9 cellular contexts compared by ENCODE assay signal in genomic region chr19:18541258-18541991, GRCh38. TPM values are rescaled to one million over a fixed set of nuclear protein-coding genes. Genes with fewer than 3 reads are reported as not detected.
DNase-seq lines count a peak whose midpoint lies in the region; ATAC-seq and TF ChIP-seq lines count a peak whose summit lies in the region.
"Had no signal": no experiment of that assay in that cellular context is flagged by ENCODE, and none has a peak within 500 bp of the region (broad histone marks: within the 10 kb centered on the region; RNA-seq: fewer than 3 reads in every experiment).

No MANE protein-coding gene starts in this region.

- peaks cover 55% of the 10 kb centered on the region for H3K36me3 ChIP-seq in BLaER1
- H3K36me3 ChIP-seq in adipocyte (ENCODE audit: control insufficient read depth, insufficient read depth, low read length, severe bottlenecking): peaks cover 38% of the 10 kb centered on the region

- H3K4me1 ChIP-seq in BLaER1 (peaks cover 23% of the 10 kb centered on the region), adipocyte (ENCODE audit: control insufficient read depth, insufficient read depth, low read length) (peaks cover 19% of the 10 kb centered on the region)

- DNase-seq in HFFc6 (peak; percentile 75), adipocyte (ENCODE audit: low read depth) (no peak), natural killer cell (no peak), SKM-1 treated with dmso at 0.1 percent for 144 hours (lab: John Stamatoyannopoulos, UW; ENCODE audit: unreplicated experiment) (no peak), NCI-H1694 (lab: John Stamatoyannopoulos, UW) (no peak), cerebellar cortex (ENCODE audit: low spot score) (no peak)
- DNase-seq: left ventricle myocardium superior had no signal

- H3K9me3 Mint-ChIP-seq in HFFc6 (no peaks in the 10 kb centered on the region), natural killer cell (no peaks in the 10 kb centered on the region)

- H4K20me1 ChIP-seq in BLaER1: peaks cover 16% of the 10 kb centered on the region

- ATAC-seq in natural killer cell (no peak), GM21786 (IDR thresholded peaks at IDR 0.05; ENCODE audit: unreplicated experiment) (no peak)
- ATAC-seq: left ventricle myocardium superior had no signal

- H3K36me3 Mint-ChIP-seq in HFFc6 (ENCODE audit: low read depth) (peaks cover 12% of the 10 kb centered on the region), natural killer cell (no peaks in the 10 kb centered on the region)

- H3K9ac ChIP-seq in BLaER1 (0 out of 2 replicates have a peak overlapping the region, but pooled peaks have one; percentile 6), adipocyte (ENCODE audit: low read length) (peak overlapping the region; percentile 91)

- H3K4me3 Mint-ChIP-seq in HFFc6: peak overlapping the region; percentile 88; the same call in 1 of the 2 replicates
- H3K4me3 Mint-ChIP-seq in natural killer cell: peak overlapping the region; percentile 50

- H3K4me3 ChIP-seq in BLaER1 (0 out of 2 replicates have a peak overlapping the region, but pooled peaks have one; percentile 70), adipocyte (ENCODE audit: low read length) (no peak overlapping the region)

- no peaks in the 10 kb centered on the region for H3K27me3 ChIP-seq in BLaER1
- no peaks in the 10 kb centered on the region for H3K27me3 ChIP-seq in adipocyte (replicated peaks; ENCODE audit: control insufficient read depth, insufficient read depth, low read length)

- peak overlapping the region; percentile 94 for H3K4me2 ChIP-seq in BLaER1

- H3K27ac Mint-ChIP-seq in HFFc6 (peak overlapping the region; percentile 86), natural killer cell (peak overlapping the region; percentile 85 to 95)

- no peak overlapping the region for H3K27ac ChIP-seq in BLaER1

- H3K27me3 Mint-ChIP-seq in HFFc6 (ENCODE audit: insufficient read depth) (peaks cover 3% of the 10 kb centered on the region), natural killer cell (ENCODE audit: low read depth in 2 of 2) (no peaks in the 10 kb centered on the region)

- H3K9me3 ChIP-seq in BLaER1: no peaks in the 10 kb centered on the region
- H3K9me3 ChIP-seq in adipocyte (ENCODE audit: control insufficient read depth, low read length): no peaks in the 10 kb centered on the region

- intact Hi-C loops in natural killer cell (cut with micrococcal nuclease): no loop called here

- H3K4me1 Mint-ChIP-seq in HFFc6 (ENCODE audit: low read depth): peaks cover 25% of the 10 kb centered on the region
- H3K4me1 Mint-ChIP-seq in natural killer cell: peaks cover 14 to 25% of the 10 kb centered on the region in 2 donors

- TF ChIP-seq CTCF in HFFc6 (IDR thresholded peaks at IDR 0.05): no peak
- no peak for TF ChIP-seq CTCF in natural killer cell (IDR thresholded peaks at IDR 0.05)

RNA-seq across cellular contexts. Expression of gene FKBP8, which starts 1.9 kb away (rescaled TPM):
- total RNA-seq in HFFc6 (2021; fragmentation: NEBNext Ultra II Directional; extraction: Animal tissue kit (Norgen Biotek cat#: 25700)): 100 to 1,000 TPM; 229 to 284 (median 241) TPM
- total RNA-seq in natural killer cell: 100 to 1,000 TPM; 149 to 179 (median 162) TPM

RNA-seq across cellular contexts. Expression of gene KXD1, which starts 16.2 kb away (rescaled TPM):
- 100 to 1,000 TPM; 109 to 123 (median 115) TPM for total RNA-seq in HFFc6 (2021; fragmentation: NEBNext Ultra II Directional; extraction: Animal tissue kit (Norgen Biotek cat#: 25700))
- total RNA-seq in natural killer cell: 10 to 100 TPM; 83.2 to 88.8 (median 86.9) TPM

RNA-seq across cellular contexts. Expression of gene ELL, which starts 19.6 kb away (rescaled TPM):
- 10 to 100 TPM; 15.7 to 17.8 (median 16.4) TPM for total RNA-seq in HFFc6 (2021; fragmentation: NEBNext Ultra II Directional; extraction: Animal tissue kit (Norgen Biotek cat#: 25700))
- total RNA-seq in natural killer cell: 10 to 100 TPM; 61.1 to 64.3 (median 63.8) TPM

RNA-seq across cellular contexts. Expression of gene UBA52, which starts 30.2 kb away (rescaled TPM):
- 1,000 to 10,000 TPM; 1,140 to 1,305 (median 1,270) TPM for total RNA-seq in HFFc6 (2021; fragmentation: NEBNext Ultra II Directional; extraction: Animal tissue kit (Norgen Biotek cat#: 25700))
- 1,000 to 10,000 TPM; 1,016 to 1,271 (median 1,271) TPM for total RNA-seq in natural killer cell

RNA-seq across cellular contexts. Expression of gene REX1BD, which starts 47.2 kb away (rescaled TPM):
- 10 to 100 TPM; 50.2 to 73.8 (median 60.8) TPM for total RNA-seq in HFFc6 (2021; fragmentation: NEBNext Ultra II Directional; extraction: Animal tissue kit (Norgen Biotek cat#: 25700))
- total RNA-seq in natural killer cell: 10 to 100 TPM; 80.6 to 86.9 (median 85.3) TPM
